In the genomic region with DNA sequence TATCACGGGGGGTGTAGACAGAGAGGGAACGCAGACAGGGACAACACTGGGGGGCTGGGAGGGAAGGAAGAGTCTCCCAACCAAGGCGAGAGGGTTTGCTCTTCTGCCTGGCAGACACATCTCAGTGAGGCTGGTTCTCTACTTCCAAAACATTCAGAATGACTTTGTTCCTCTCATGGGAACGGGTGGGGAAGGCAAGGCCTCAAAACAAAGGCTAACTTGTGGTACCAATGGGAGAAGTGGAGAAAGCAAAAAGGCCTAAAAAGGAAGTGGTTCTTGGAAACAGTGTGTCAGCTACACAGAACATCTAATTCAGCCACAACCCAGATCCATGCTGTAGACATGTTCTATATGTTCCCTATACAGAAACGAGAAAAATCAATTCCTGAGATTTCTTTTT, we compare ENCODE assay signal across 16 cellular contexts. TPM values are rescaled to one million over a fixed set of nuclear protein-coding genes. Genes with fewer than 3 reads are reported as not detected.
DNase-seq lines count a peak whose midpoint lies in the region; ATAC-seq and TF ChIP-seq lines count a peak whose summit lies in the region.
"Had no signal": no experiment of that assay in that cellular context is flagged by ENCODE, and none has a peak within 500 bp of the region (broad histone marks: within the 10 kb centered on the region; RNA-seq: fewer than 3 reads in every experiment).

No MANE protein-coding gene starts in this region.

- peak overlapping the region; percentile 27 for H3K27ac Mint-ChIP-seq in activated CD8-positive, alpha-beta memory T cell treated with anti-CD3 and anti-CD28 coated beads, Interleukin-2, amount 10 ng/mL, durations not matched to agents 7 days and 5 days
- peak overlapping the region; percentile 81 for H3K27ac Mint-ChIP-seq in activated naive CD8-positive, alpha-beta T cell treated with anti-CD3 and anti-CD28 coated beads, Interleukin-2, amount 10 ng/mL, durations not matched to agents 7 days and 5 days
- peak overlapping the region in 2 of 8 donors; percentile 12 to 46 for H3K27ac Mint-ChIP-seq in CD8-positive, alpha-beta memory T cell

- H3K27me3 Mint-ChIP-seq in activated CD8-positive, alpha-beta memory T cell treated with anti-CD3 and anti-CD28 coated beads, Interleukin-2, amount 10 ng/mL, durations not matched to agents 7 days and 5 days: no peaks in the 10 kb centered on the region
- H3K27me3 Mint-ChIP-seq in activated naive CD8-positive, alpha-beta T cell treated with anti-CD3 and anti-CD28 coated beads, Interleukin-2, amount 10 ng/mL, durations not matched to agents 7 days and 5 days: no peaks in the 10 kb centered on the region
- no peaks in the 10 kb centered on the region for H3K27me3 Mint-ChIP-seq in CD8-positive, alpha-beta memory T cell

- no peak overlapping the region for H3K4me3 Mint-ChIP-seq in activated CD8-positive, alpha-beta memory T cell treated with anti-CD3 and anti-CD28 coated beads, Interleukin-2, amount 10 ng/mL, durations not matched to agents 7 days and 5 days
- H3K4me3 Mint-ChIP-seq in activated naive CD8-positive, alpha-beta T cell treated with anti-CD3 and anti-CD28 coated beads, Interleukin-2, amount 10 ng/mL, durations not matched to agents 7 days and 5 days: peak overlapping the region; percentile 74
- H3K4me3 Mint-ChIP-seq in CD8-positive, alpha-beta memory T cell: no peak overlapping the region

- H3K27ac ChIP-seq in osteoblast (ENCODE audit: low read depth, low read length) (no peak overlapping the region), WERI-Rb-1 (no peak overlapping the region)
- no peak overlapping the region for H3K27ac ChIP-seq in CD8-positive, alpha-beta memory T cell (ENCODE audit: low read depth, low read length)
- H3K27ac ChIP-seq: body of pancreas had no signal

- no peak overlapping the region for H2AFZ ChIP-seq in osteoblast (ENCODE audit: low read length)

- peaks cover 9% of the 10 kb centered on the region for H4K20me1 ChIP-seq in osteoblast (ENCODE audit: insufficient read depth, low read length)

- POLR2A ChIA-PET in activated naive CD8-positive, alpha-beta T cell treated with anti-CD3 and anti-CD28 coated beads, Interleukin-2, amount 10 ng/mL, durations not matched to agents 7 days and 5 days (lab: Charles Lee): interaction anchor here (0.7 to 1.5 kb wide), 3 partner anchors 9 to 18 kb away, joined by 3 to 6 read pairs (median 3); no protein-coding TSS in a partner anchor
- POLR2A ChIA-PET in CD8-positive, alpha-beta memory T cell (lab: Charles Lee): no interaction called here

- peaks cover 21% of the 10 kb centered on the region for H3K36me3 Mint-ChIP-seq in activated CD8-positive, alpha-beta memory T cell treated with anti-CD3 and anti-CD28 coated beads, Interleukin-2, amount 10 ng/mL, durations not matched to agents 7 days and 5 days
- peaks cover 22% of the 10 kb centered on the region for H3K36me3 Mint-ChIP-seq in activated naive CD8-positive, alpha-beta T cell treated with anti-CD3 and anti-CD28 coated beads, Interleukin-2, amount 10 ng/mL, durations not matched to agents 7 days and 5 days
- peaks cover 6 to 57% (median 6%) of the 10 kb centered on the region in 3 donors for H3K36me3 Mint-ChIP-seq in CD8-positive, alpha-beta memory T cell

- no peak for DNase-seq in activated CD8-positive, alpha-beta memory T cell treated with anti-CD3 and anti-CD28 coated beads, Interleukin-2, amount 10 ng/mL, durations not matched to agents 7 days and 5 days
- DNase-seq in activated CD8-positive, alpha-beta memory T cell treated with anti-CD3 and anti-CD28 coated beads for 24 hours: no peak
- DNase-seq in MV-4-11 (lab: John Stamatoyannopoulos, UW) (peak; percentile 93), osteoblast (ENCODE audit: insufficient read length, low spot score, missing footprints) (peak; percentile 82), WERI-Rb-1 (no peak), activated T-cell treated with anti-CD3 and anti-CD28 coated beads for 4 hours (no peak)
- no peak for DNase-seq in activated naive CD8-positive, alpha-beta T cell treated with anti-CD3 and anti-CD28 coated beads, Interleukin-2, amount 10 ng/mL, durations not matched to agents 7 days and 5 days
- no peak for DNase-seq in CD8-positive, alpha-beta memory T cell
- DNase-seq: activated CD4-positive, CD25-positive, alpha-beta regulatory T cell treated with anti-CD3 and anti-CD28 coated beads, Interleukin-2, amount 50 U/mL, for 72 hours; body of pancreas; dorsolateral prefrontal cortex; NCI-H1105; NK-92 treated with Interleukin-12 subunit alpha and Interleukin-12 subunit beta, amount 100 ng/mL, for 24 hours; SK-N-SH; stomach had no signal

- no peaks in the 10 kb centered on the region for H3K9me3 ChIP-seq in osteoblast (ENCODE audit: low read depth, low read length)
- no peaks in the 10 kb centered on the region for H3K9me3 ChIP-seq in WERI-Rb-1 (ENCODE audit: severe bottlenecking)
- no peaks in the 10 kb centered on the region for H3K9me3 ChIP-seq in CD8-positive, alpha-beta memory T cell (ENCODE audit: low read length)
- H3K9me3 ChIP-seq: body of pancreas, SK-N-SH, stomach had no signal

- no peaks in the 10 kb centered on the region for H3K9me3 Mint-ChIP-seq in activated CD8-positive, alpha-beta memory T cell treated with anti-CD3 and anti-CD28 coated beads, Interleukin-2, amount 10 ng/mL, durations not matched to agents 7 days and 5 days (ENCODE audit: low read depth)
- H3K9me3 Mint-ChIP-seq in activated naive CD8-positive, alpha-beta T cell treated with anti-CD3 and anti-CD28 coated beads, Interleukin-2, amount 10 ng/mL, durations not matched to agents 7 days and 5 days: no peaks in the 10 kb centered on the region
- no peaks in the 10 kb centered on the region for H3K9me3 Mint-ChIP-seq in CD8-positive, alpha-beta memory T cell

- no peak overlapping the region for H3K4me2 ChIP-seq in osteoblast (ENCODE audit: insufficient read depth, low read length)
- H3K4me2 ChIP-seq: SK-N-SH had no signal

- ATAC-seq in activated CD8-positive, alpha-beta memory T cell treated with anti-CD3 and anti-CD28 coated beads, Interleukin-2, amount 10 ng/mL, durations not matched to agents 7 days and 5 days: no peak
- ATAC-seq in activated naive CD8-positive, alpha-beta T cell treated with anti-CD3 and anti-CD28 coated beads, Interleukin-2, amount 10 ng/mL, durations not matched to agents 7 days and 5 days (ENCODE audit: low read depth): peak; percentile 40
- ATAC-seq: body of pancreas had no signal

- peaks cover 6% of the 10 kb centered on the region for H3K4me1 ChIP-seq in osteoblast (ENCODE audit: insufficient read depth, low read length)
- peaks cover 42% of the 10 kb centered on the region for H3K4me1 ChIP-seq in CD8-positive, alpha-beta memory T cell (ENCODE audit: insufficient read depth, low read length)

- no peak for TF ChIP-seq CTCF in osteoblast (IDR thresholded peaks at IDR 0.05; ENCODE audit: extremely low read depth, low read depth, low read length)
- no peak for TF ChIP-seq CTCF in WERI-Rb-1 (IDR thresholded peaks at IDR 0.05; ENCODE audit: low read depth, low read length)

- peaks cover 42% of the 10 kb centered on the region for H3K4me1 Mint-ChIP-seq in activated CD8-positive, alpha-beta memory T cell treated with anti-CD3 and anti-CD28 coated beads, Interleukin-2, amount 10 ng/mL, durations not matched to agents 7 days and 5 days
- H3K4me1 Mint-ChIP-seq in activated naive CD8-positive, alpha-beta T cell treated with anti-CD3 and anti-CD28 coated beads, Interleukin-2, amount 10 ng/mL, durations not matched to agents 7 days and 5 days: peaks cover 42% of the 10 kb centered on the region
- H3K4me1 Mint-ChIP-seq in CD8-positive, alpha-beta memory T cell: peaks cover 35 to 64% (median 48%) of the 10 kb centered on the region in 3 donors

- CTCF ChIA-PET in activated CD8-positive, alpha-beta memory T cell treated with anti-CD3 and anti-CD28 coated beads, Interleukin-2, amount 10 ng/mL, durations not matched to agents 7 days and 5 days (lab: Charles Lee): interaction anchor here (0.7 to 2.8 kb wide), 5 partner anchors 9 to 163 kb away, joined by 3 to 11 read pairs (median 3); a partner anchor contains a TSS
- CTCF ChIA-PET in CD8-positive, alpha-beta memory T cell (lab: Charles Lee): interaction anchor here (1.4 kb wide), 1 partner anchor 13 kb away, joined by 6 read pairs; a partner anchor contains a TSS

- peaks cover 5% of the 10 kb centered on the region for H3K36me3 ChIP-seq in osteoblast (ENCODE audit: insufficient read depth, low read length)
- peaks cover 19% of the 10 kb centered on the region for H3K36me3 ChIP-seq in WERI-Rb-1
- peaks cover 26% of the 10 kb centered on the region for H3K36me3 ChIP-seq in CD8-positive, alpha-beta memory T cell (ENCODE audit: insufficient read depth, low read length)

- no peaks in the 10 kb centered on the region for H3K27me3 ChIP-seq in osteoblast (ENCODE audit: insufficient read depth, low read length)
- H3K27me3 ChIP-seq in WERI-Rb-1 (ENCODE audit: insufficient read depth, low read depth, severe bottlenecking): no peaks in the 10 kb centered on the region
- H3K27me3 ChIP-seq in CD8-positive, alpha-beta memory T cell (ENCODE audit: insufficient read depth, low read length, poor library complexity, severe bottlenecking): no peaks in the 10 kb centered on the region
- H3K27me3 ChIP-seq: body of pancreas, dorsolateral prefrontal cortex, stomach had no signal

- no peak overlapping the region for H3K4me3 ChIP-seq in osteoblast (ENCODE audit: insufficient read depth, low read length)
- no peak overlapping the region for H3K4me3 ChIP-seq in WERI-Rb-1 (ENCODE audit: low read depth, low read length)
- H3K4me3 ChIP-seq in CD8-positive, alpha-beta memory T cell (ENCODE audit: low read length): no peak overlapping the region
- H3K4me3 ChIP-seq: body of pancreas, dorsolateral prefrontal cortex, lung, stomach had no signal

- H3K79me2 ChIP-seq in osteoblast (ENCODE audit: insufficient read depth, low read length): peaks cover 18% of the 10 kb centered on the region

RNA-seq across cellular contexts. Expression of a gene that starts 7.5 kb away (rescaled TPM):
- 100 to 1,000 TPM; 143 to 191 TPM for total RNA-seq in activated CD8-positive, alpha-beta memory T cell treated with anti-CD3 and anti-CD28 coated beads, Interleukin-2, amount 10 ng/mL, durations not matched to agents 7 days and 5 days
- 100 to 1,000 TPM; 195 to 216 TPM for total RNA-seq in activated naive CD8-positive, alpha-beta T cell treated with anti-CD3 and anti-CD28 coated beads, Interleukin-2, amount 10 ng/mL, durations not matched to agents 7 days and 5 days
- total RNA-seq in osteoblast: 32.1 and 35.1 TPM in 2 replicates
- total RNA-seq in CD8-positive, alpha-beta memory T cell: 100 to 1,000 TPM; 113 to 115 TPM
- polyA plus RNA-seq in CD8-positive, alpha-beta memory T cell: 268 TPM

RNA-seq across cellular contexts. Expression of a gene that starts 12.9 kb away (rescaled TPM):
- total RNA-seq in activated CD8-positive, alpha-beta memory T cell treated with anti-CD3 and anti-CD28 coated beads, Interleukin-2, amount 10 ng/mL, durations not matched to agents 7 days and 5 days: 10 to 100 TPM; 23.1 to 25.9 TPM
- total RNA-seq in activated naive CD8-positive, alpha-beta T cell treated with anti-CD3 and anti-CD28 coated beads, Interleukin-2, amount 10 ng/mL, durations not matched to agents 7 days and 5 days: 10 to 100 TPM; 31.6 to 32.0 TPM
- 4.7 and 6.2 TPM in 2 replicates for total RNA-seq in osteoblast
- 10 to 100 TPM; 32.6 to 34.7 TPM for total RNA-seq in CD8-positive, alpha-beta memory T cell
- 26.5 TPM for polyA plus RNA-seq in CD8-positive, alpha-beta memory T cell

RNA-seq across cellular contexts. Expression of a gene that starts 35.2 kb away (rescaled TPM):
- 10 to 100 TPM; 46.1 to 50.6 TPM for total RNA-seq in activated CD8-positive, alpha-beta memory T cell treated with anti-CD3 and anti-CD28 coated beads, Interleukin-2, amount 10 ng/mL, durations not matched to agents 7 days and 5 days
- 10 to 100 TPM; 34.3 to 37.6 TPM for total RNA-seq in activated naive CD8-positive, alpha-beta T cell treated with anti-CD3 and anti-CD28 coated beads, Interleukin-2, amount 10 ng/mL, durations not matched to agents 7 days and 5 days
- total RNA-seq in osteoblast: 28.9 and 30.4 TPM in 2 replicates
- total RNA-seq in CD8-positive, alpha-beta memory T cell: 10 to 100 TPM; 84.1 to 86.2 TPM
- polyA plus RNA-seq in CD8-positive, alpha-beta memory T cell: 44.7 TPM

RNA-seq across cellular contexts. Expression of a gene that starts 47.4 kb away (rescaled TPM):
- 10 to 100 TPM; 14.5 to 19.6 TPM for total RNA-seq in activated CD8-positive, alpha-beta memory T cell treated with anti-CD3 and anti-CD28 coated beads, Interleukin-2, amount 10 ng/mL, durations not matched to agents 7 days and 5 days
- total RNA-seq in activated naive CD8-positive, alpha-beta T cell treated with anti-CD3 and anti-CD28 coated beads, Interleukin-2, amount 10 ng/mL, durations not matched to agents 7 days and 5 days: 10 to 100 TPM; 17.0 to 21.2 TPM
- 4.4 and 5.1 TPM in 2 replicates for total RNA-seq in osteoblast
- 10 to 100 TPM; 20.6 to 21.5 TPM for total RNA-seq in CD8-positive, alpha-beta memory T cell
- polyA plus RNA-seq in CD8-positive, alpha-beta memory T cell: 19.3 TPM

Comparison
In these comparisons a context has a peak if more than half of its experiments do, and no peak if none do; other contexts are left out.
1. DNase-seq: peak in MV-4-11 (single experiment) and osteoblast (single experiment); none in activated CD8-positive, alpha-beta memory T cell treated with anti-CD3 and anti-CD28 coated beads, Interleukin-2, amount 10 ng/mL, durations not matched to agents 7 days and 5 days (single experiment), activated CD8-positive, alpha-beta memory T cell treated with anti-CD3 and anti-CD28 coated beads for 24 hours (single experiment), activated naive CD8-positive, alpha-beta T cell treated with anti-CD3 and anti-CD28 coated beads, Interleukin-2, amount 10 ng/mL, durations not matched to agents 7 days and 5 days (single experiment), WERI-Rb-1 (single experiment), CD8-positive, alpha-beta memory T cell (0 of 5) and activated T-cell treated with anti-CD3 and anti-CD28 coated beads for 4 hours (single experiment).